ENCODE assay signal across 13 cellular contexts in the genomic region with DNA sequence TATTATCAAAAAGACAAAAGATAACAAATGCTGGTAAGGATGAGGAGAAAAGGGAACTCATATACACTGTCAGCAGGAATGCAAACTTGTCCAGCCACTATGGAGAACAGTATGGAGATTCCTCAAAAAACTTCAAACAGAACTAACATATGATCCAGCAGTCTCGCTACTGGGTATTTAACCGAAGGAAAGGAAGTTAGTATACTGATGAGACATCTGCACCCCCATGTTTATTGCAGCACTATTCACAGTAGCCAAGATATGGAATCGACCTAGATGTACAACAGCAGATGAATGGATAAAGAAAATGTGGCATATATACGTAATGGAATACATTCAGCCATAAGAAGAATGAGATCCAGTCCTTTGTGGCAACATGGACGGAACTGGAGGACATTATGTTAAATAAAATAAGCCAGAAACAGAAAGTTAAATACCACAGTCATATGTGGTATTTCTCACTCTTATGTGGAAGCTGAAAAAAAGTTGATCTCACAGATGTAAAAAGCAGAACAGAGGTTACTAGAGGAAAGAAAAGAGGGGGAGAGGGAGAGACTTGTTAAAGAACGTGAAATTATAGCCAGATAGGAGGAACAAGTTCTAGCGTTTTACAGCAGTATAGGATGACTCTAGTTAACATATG.
DNase-seq lines count a peak whose midpoint lies in the region; ATAC-seq lines count a peak whose summit lies in the region.
"Had no signal": no experiment of that assay in that cellular context is flagged by ENCODE, and none has a peak within 500 bp of the region (broad histone marks: within the 10 kb centered on the region; RNA-seq: fewer than 3 reads in every experiment).

No MANE protein-coding gene starts in this region.

- H3K27ac Mint-ChIP-seq in IgD-negative memory B cell, result peak overlapping the region in 2 of 3 donors; percentile 8 to 14
- H3K27ac Mint-ChIP-seq in activated CD8-positive, alpha-beta T cell treated with anti-CD3 and anti-CD28 coated beads, Interleukin-2, amount 10 ng/mL, durations not matched to agents 7 days and 5 days, result peak overlapping the region; percentile 11
- peak overlapping the region; percentile 80 to 90 for H3K27ac Mint-ChIP-seq in natural killer cell treated with Interleukin-12 subunit alpha and Interleukin-12 subunit beta and Interleukin-15 and Interleukin-18, amount 100 ng/mL, for 72 hours

- peaks cover 0 to 2% of the 10 kb centered on the region in 2 donors for H3K27me3 ChIP-seq in aorta (ENCODE audit: control insufficient read depth in 1 of 2, insufficient read depth in 2 of 2, low read length in 1 of 2)
- H3K27me3 ChIP-seq: SJCRH30, transverse colon had no signal

- 47 to 57% methylated on average over 7 of the region's 7 CpGs for WGBS in aorta, 2 donors

- DNase-seq in GDM1 (lab: John Stamatoyannopoulos, UW) (peak; percentile 26), Right ventricle myocardium inferior (ENCODE audit: missing footprints) (no peak), aorta (no peak)
- DNase-seq in activated CD8-positive, alpha-beta T cell treated with anti-CD3 and anti-CD28 coated beads, Interleukin-2, amount 10 ng/mL, durations not matched to agents 7 days and 5 days, result no peak
- DNase-seq in natural killer cell treated with Interleukin-12 subunit alpha and Interleukin-12 subunit beta and Interleukin-15 and Interleukin-18, amount 100 ng/mL, for 72 hours (ENCODE audit: low spot score), result no peak
- no peak for DNase-seq in NK-92 treated with Interleukin-12 subunit alpha and Interleukin-12 subunit beta, amount 100 ng/mL, for 24 hours (lab: John Stamatoyannopoulos, UW)
- DNase-seq: NCI-H748 treated with DMSO at 0.1 percent for 48 hours, SJCRH30, transverse colon had no signal

- no peak overlapping the region for H3K4me3 ChIP-seq in aorta (ENCODE audit: low read length in 2 of 2)
- H3K4me3 ChIP-seq: SJCRH30, transverse colon had no signal

- H3K4me3 Mint-ChIP-seq in IgD-negative memory B cell, result no peak overlapping the region
- peak overlapping the region; percentile 2 for H3K4me3 Mint-ChIP-seq in activated CD8-positive, alpha-beta T cell treated with anti-CD3 and anti-CD28 coated beads, Interleukin-2, amount 10 ng/mL, durations not matched to agents 7 days and 5 days
- peak overlapping the region; percentile 78 for H3K4me3 Mint-ChIP-seq in natural killer cell treated with Interleukin-12 subunit alpha and Interleukin-12 subunit beta and Interleukin-15 and Interleukin-18, amount 100 ng/mL, for 72 hours

- H3K4me1 ChIP-seq in aorta (ENCODE audit: control insufficient read depth in 1 of 2, insufficient read depth in 2 of 2, low read length in 2 of 2), result no peaks in the 10 kb centered on the region
- H3K4me1 ChIP-seq: SJCRH30, transverse colon had no signal

- peak; percentile 53 for ATAC-seq in activated CD8-positive, alpha-beta T cell treated with anti-CD3 and anti-CD28 coated beads, Interleukin-2, amount 10 ng/mL, durations not matched to agents 7 days and 5 days
- ATAC-seq in natural killer cell treated with Interleukin-12 subunit alpha and Interleukin-12 subunit beta and Interleukin-15 and Interleukin-18, amount 100 ng/mL, for 72 hours, result peak; percentile 80 to 89
- no peak for ATAC-seq in Right ventricle myocardium inferior
- ATAC-seq in aorta (ENCODE audit: low FRiP score), result no peak
- ATAC-seq: left lobe of liver had no signal

- H3K27ac ChIP-seq in aorta (ENCODE audit: low read depth in 1 of 2, low read length in 2 of 2), result no peak overlapping the region
- H3K27ac ChIP-seq: C4-2B, SJCRH30, VCaP had no signal

- peaks cover 4% of the 10 kb centered on the region for H3K9me3 ChIP-seq in aorta (ENCODE audit: control insufficient read depth, low read length)
- H3K9me3 ChIP-seq: SJCRH30, transverse colon had no signal

- peaks cover 1 to 12% (median 3%) of the 10 kb centered on the region in 3 donors for H3K9me3 Mint-ChIP-seq in IgD-negative memory B cell
- peaks cover 8% of the 10 kb centered on the region for H3K9me3 Mint-ChIP-seq in activated CD8-positive, alpha-beta T cell treated with anti-CD3 and anti-CD28 coated beads, Interleukin-2, amount 10 ng/mL, durations not matched to agents 7 days and 5 days (ENCODE audit: insufficient read depth)
- H3K9me3 Mint-ChIP-seq in natural killer cell treated with Interleukin-12 subunit alpha and Interleukin-12 subunit beta and Interleukin-15 and Interleukin-18, amount 100 ng/mL, for 72 hours, result peaks cover 3% of the 10 kb centered on the region

- H3K4me1 Mint-ChIP-seq in IgD-negative memory B cell, result peaks cover 0 to 5% (median 0%) of the 10 kb centered on the region in 3 donors
- H3K4me1 Mint-ChIP-seq in activated CD8-positive, alpha-beta T cell treated with anti-CD3 and anti-CD28 coated beads, Interleukin-2, amount 10 ng/mL, durations not matched to agents 7 days and 5 days (ENCODE audit: low read depth), result peaks cover 14% of the 10 kb centered on the region
- peaks cover 32 to 33% of the 10 kb centered on the region in 2 donors for H3K4me1 Mint-ChIP-seq in natural killer cell treated with Interleukin-12 subunit alpha and Interleukin-12 subunit beta and Interleukin-15 and Interleukin-18, amount 100 ng/mL, for 72 hours (ENCODE audit: low read depth in 2 of 2)

- no peaks in the 10 kb centered on the region for H3K27me3 Mint-ChIP-seq in IgD-negative memory B cell
- no peaks in the 10 kb centered on the region for H3K27me3 Mint-ChIP-seq in activated CD8-positive, alpha-beta T cell treated with anti-CD3 and anti-CD28 coated beads, Interleukin-2, amount 10 ng/mL, durations not matched to agents 7 days and 5 days (ENCODE audit: low read depth)
- no peaks in the 10 kb centered on the region for H3K27me3 Mint-ChIP-seq in natural killer cell treated with Interleukin-12 subunit alpha and Interleukin-12 subunit beta and Interleukin-15 and Interleukin-18, amount 100 ng/mL, for 72 hours

- intact Hi-C loops in Right ventricle myocardium inferior (cut with DNase I), result no loop called here
- intact Hi-C loops in aorta (cut with DNase I), result no loop called here

- no peaks in the 10 kb centered on the region for H3K36me3 ChIP-seq in aorta (ENCODE audit: control insufficient read depth in 1 of 2, insufficient read depth in 2 of 2, low read length in 1 of 2)
- H3K36me3 ChIP-seq: SJCRH30, transverse colon had no signal

- H3K36me3 Mint-ChIP-seq in IgD-negative memory B cell, result peaks cover 2% of the 10 kb centered on the region
- peaks cover 20% of the 10 kb centered on the region for H3K36me3 Mint-ChIP-seq in activated CD8-positive, alpha-beta T cell treated with anti-CD3 and anti-CD28 coated beads, Interleukin-2, amount 10 ng/mL, durations not matched to agents 7 days and 5 days (ENCODE audit: low read depth)
- peaks cover 17% of the 10 kb centered on the region for H3K36me3 Mint-ChIP-seq in natural killer cell treated with Interleukin-12 subunit alpha and Interleukin-12 subunit beta and Interleukin-15 and Interleukin-18, amount 100 ng/mL, for 72 hours

- CTCF ChIA-PET in activated CD8-positive, alpha-beta T cell treated with anti-CD3 and anti-CD28 coated beads, Interleukin-2, amount 10 ng/mL, durations not matched to agents 7 days and 5 days (lab: Charles Lee), result interaction anchor here (0.6 to 2.3 kb wide), 6 partner anchors 8 to 767 kb away, joined by 3 to 9 read pairs (median 4); no protein-coding TSS in a partner anchor

- POLR2A ChIA-PET in activated CD8-positive, alpha-beta T cell treated with anti-CD3 and anti-CD28 coated beads, Interleukin-2, amount 10 ng/mL, durations not matched to agents 7 days and 5 days (lab: Charles Lee), result no interaction called here

Comparison
In these comparisons a context has a peak if more than half of its experiments do, and no peak if none do; other contexts are left out.
1. H3K27ac Mint-ChIP-seq: peak in every context shown above with its lines; median percentile 85 in natural killer cell treated with Interleukin-12 subunit alpha and Interleukin-12 subunit beta and Interleukin-15 and Interleukin-18, amount 100 ng/mL, for 72 hours; 11 in IgD-negative memory B cell; 11 in activated CD8-positive, alpha-beta T cell treated with anti-CD3 and anti-CD28 coated beads, Interleukin-2, amount 10 ng/mL, durations not matched to agents 7 days and 5 days.
2. H3K4me3 Mint-ChIP-seq: peak in activated CD8-positive, alpha-beta T cell treated with anti-CD3 and anti-CD28 coated beads, Interleukin-2, amount 10 ng/mL, durations not matched to agents 7 days and 5 days (single experiment) and natural killer cell treated with Interleukin-12 subunit alpha and Interleukin-12 subunit beta and Interleukin-15 and Interleukin-18, amount 100 ng/mL, for 72 hours (single experiment); none in IgD-negative memory B cell (0 of 4).
3. ATAC-seq: peak in activated CD8-positive, alpha-beta T cell treated with anti-CD3 and anti-CD28 coated beads, Interleukin-2, amount 10 ng/mL, durations not matched to agents 7 days and 5 days (single experiment) and natural killer cell treated with Interleukin-12 subunit alpha and Interleukin-12 subunit beta and Interleukin-15 and Interleukin-18, amount 100 ng/mL, for 72 hours (2 of 2); none in Right ventricle myocardium inferior (single experiment) and aorta (single experiment).